ENCODE assay signal across 26 cellular contexts in the genomic region with DNA sequence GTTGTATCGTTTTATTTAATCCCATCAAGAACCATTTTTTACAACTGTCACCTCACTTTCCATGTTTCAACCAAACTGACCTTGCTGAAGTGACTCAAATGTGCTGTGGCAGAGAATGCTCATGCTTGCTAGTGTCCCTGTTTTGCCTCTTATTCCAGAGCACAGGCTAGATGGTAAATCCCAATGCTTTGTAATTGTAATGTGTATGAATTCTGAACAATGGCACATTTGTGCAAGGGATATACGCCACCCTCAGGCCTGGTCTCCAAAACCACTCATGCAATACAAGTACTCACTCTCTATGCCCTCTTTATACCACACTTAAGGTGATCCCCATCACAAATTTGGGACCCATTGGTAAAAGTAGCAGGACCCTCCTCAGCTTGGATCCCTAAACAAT.
"Had no signal": no experiment of that assay in that cellular context is flagged by ENCODE, and none has a peak within 500 bp of the region (broad histone marks: within the 10 kb centered on the region; RNA-seq: fewer than 3 reads in every experiment).

No MANE protein-coding gene starts in this region.

- H3K4me3 Mint-ChIP-seq: activated CD4-positive, alpha-beta memory T cell treated with anti-CD3 and anti-CD28 coated beads, Interleukin-2, amount 10 ng/mL, durations not matched to agents 7 days and 5 days; activated CD4-positive, alpha-beta T cell treated with anti-CD3 and anti-CD28 coated beads for 36 hours; activated CD4-positive, alpha-beta T cell treated with anti-CD3 and anti-CD28 coated beads, Interleukin-2, amount 10 ng/mL, durations not matched to agents 24 days and 14 days; activated naive CD8-positive, alpha-beta T cell; activated T-cell treated with anti-CD3 and anti-CD28 coated beads, Interleukin-2, amount 50 U/mL, for 4 hours; activated T-helper 17 cell treated with anti-CD3 and anti-CD28 coated beads, Interleukin-2, amount 50 U/mL, for 72 hours; central memory CD8-positive, alpha-beta T cell; dendritic cell treated with granulocyte-macrophage colony-stimulating factor and Interleukin-4, amounts not matched to agents 40 ng/mL and 50 ng/mL, for 4 days; endodermal cell had no signal

- H3K27me3 ChIP-seq: brain microvascular endothelial cell, esophagus squamous epithelium had no signal

- H3K27ac Mint-ChIP-seq: activated CD4-positive, alpha-beta memory T cell treated with anti-CD3 and anti-CD28 coated beads, Interleukin-2, amount 10 ng/mL, durations not matched to agents 7 days and 5 days; activated CD4-positive, alpha-beta T cell treated with anti-CD3 and anti-CD28 coated beads for 36 hours; activated CD4-positive, alpha-beta T cell treated with anti-CD3 and anti-CD28 coated beads, Interleukin-2, amount 10 ng/mL, durations not matched to agents 24 days and 14 days; activated naive CD8-positive, alpha-beta T cell; activated T-helper 17 cell treated with anti-CD3 and anti-CD28 coated beads, Interleukin-2, amount 50 U/mL, for 72 hours; dendritic cell treated with granulocyte-macrophage colony-stimulating factor and Interleukin-4, amounts not matched to agents 40 ng/mL and 50 ng/mL, for 4 days; endodermal cell had no signal

- H3K4me1 Mint-ChIP-seq: activated CD4-positive, alpha-beta memory T cell treated with anti-CD3 and anti-CD28 coated beads, Interleukin-2, amount 10 ng/mL, durations not matched to agents 7 days and 5 days; activated CD4-positive, alpha-beta T cell treated with anti-CD3 and anti-CD28 coated beads for 36 hours; activated CD4-positive, alpha-beta T cell treated with anti-CD3 and anti-CD28 coated beads, Interleukin-2, amount 10 ng/mL, durations not matched to agents 24 days and 14 days; activated T-helper 17 cell treated with anti-CD3 and anti-CD28 coated beads, Interleukin-2, amount 50 U/mL, for 72 hours; central memory CD8-positive, alpha-beta T cell had no signal

- H3K36me3 ChIP-seq: brain microvascular endothelial cell, esophagus squamous epithelium, heart left ventricle had no signal

- ATAC-seq: activated CD4-positive, alpha-beta T cell treated with anti-CD3 and anti-CD28 coated beads for 36 hours; activated T-cell treated with anti-CD3 and anti-CD28 coated beads, Interleukin-2, amount 50 U/mL, for 4 hours; activated T-helper 17 cell treated with anti-CD3 and anti-CD28 coated beads, Interleukin-2, amount 50 U/mL, for 72 hours; heart left ventricle had no signal

- H3K9me3 ChIP-seq: esophagus squamous epithelium, heart left ventricle had no signal

- H3K4me3 ChIP-seq: coronary artery, dorsolateral prefrontal cortex, esophagus squamous epithelium, heart left ventricle had no signal

- H3K27me3 Mint-ChIP-seq: activated CD4-positive, alpha-beta memory T cell treated with anti-CD3 and anti-CD28 coated beads, Interleukin-2, amount 10 ng/mL, durations not matched to agents 7 days and 5 days; activated CD4-positive, alpha-beta T cell treated with anti-CD3 and anti-CD28 coated beads for 36 hours; activated CD4-positive, alpha-beta T cell treated with anti-CD3 and anti-CD28 coated beads, Interleukin-2, amount 10 ng/mL, durations not matched to agents 24 days and 14 days; activated naive CD8-positive, alpha-beta T cell; activated T-helper 17 cell treated with anti-CD3 and anti-CD28 coated beads, Interleukin-2, amount 50 U/mL, for 72 hours; dendritic cell treated with granulocyte-macrophage colony-stimulating factor and Interleukin-4, amounts not matched to agents 40 ng/mL and 50 ng/mL, for 4 days had no signal

- H3K4me1 ChIP-seq: esophagus squamous epithelium, heart left ventricle had no signal

- H3K27ac ChIP-seq: brain microvascular endothelial cell, coronary artery, dorsolateral prefrontal cortex, esophagus squamous epithelium, heart left ventricle had no signal

- H3K9me3 Mint-ChIP-seq: activated CD4-positive, alpha-beta memory T cell treated with anti-CD3 and anti-CD28 coated beads, Interleukin-2, amount 10 ng/mL, durations not matched to agents 7 days and 5 days; activated CD4-positive, alpha-beta T cell treated with anti-CD3 and anti-CD28 coated beads, Interleukin-2, amount 10 ng/mL, durations not matched to agents 24 days and 14 days; activated T-cell treated with anti-CD3 and anti-CD28 coated beads, Interleukin-2, amount 50 U/mL, for 4 hours; activated T-helper 17 cell treated with anti-CD3 and anti-CD28 coated beads, Interleukin-2, amount 50 U/mL, for 72 hours; central memory CD8-positive, alpha-beta T cell; dendritic cell treated with granulocyte-macrophage colony-stimulating factor and Interleukin-4, amounts not matched to agents 40 ng/mL and 50 ng/mL, for 4 days; endodermal cell had no signal

- DNase-seq: activated CD4-positive, alpha-beta memory T cell treated with anti-CD3 and anti-CD28 coated beads, Interleukin-2, amount 10 ng/mL, durations not matched to agents 7 days and 5 days; activated CD4-positive, alpha-beta T cell treated with anti-CD3 and anti-CD28 coated beads for 36 hours; activated CD4-positive, alpha-beta T cell treated with anti-CD3 and anti-CD28 coated beads, Interleukin-2, amount 10 ng/mL, durations not matched to agents 24 days and 14 days; activated CD4-positive, alpha-beta T cell treated with anti-CD3 and anti-CD28 coated beads, Interleukin-2, amount 50 U/mL, for 4 hours; activated CD4-positive, CD25-positive, alpha-beta regulatory T cell; activated CD4-positive, CD25-positive, alpha-beta regulatory T cell treated with anti-CD3 and anti-CD28 coated beads, Interleukin-2, amount 50 U/mL, for 72 hours; activated effector memory CD4-positive, alpha-beta T cell treated with Interleukin-2 at 50 U/mL for 16 hours; activated gamma-delta T cell treated with Interleukin-2 at 50 U/mL for 16 hours; activated naive CD4-positive, alpha-beta T cell treated with anti-CD3 and anti-CD28 coated beads, Interleukin-2, amount 50 U/mL, for 16 hours; activated naive CD4-positive, alpha-beta T cell treated with Interleukin-2 at 50 U/mL for 16 hours; activated T-cell treated with anti-CD3 and anti-CD28 coated beads, Interleukin-2, amount 50 U/mL, for 4 hours; amniotic stem cell; anterior cingulate cortex; brain microvascular endothelial cell; dorsolateral prefrontal cortex; effector memory CD4-positive, alpha-beta T cell; endodermal cell; esophagus squamous epithelium; glutamatergic neuron; heart left ventricle; T-helper 2 cell had no signal
